19 cellular contexts compared by ENCODE assay signal in genomic region chr19:17227798-17228367, GRCh38. TPM values are rescaled to one million over a fixed set of nuclear protein-coding genes. Genes with fewer than 3 reads are reported as not detected.
DNase-seq lines count a peak whose midpoint lies in the region; ATAC-seq and TF ChIP-seq lines count a peak whose summit lies in the region.
"Had no signal": no experiment of that assay in that cellular context is flagged by ENCODE, and none has a peak within 500 bp of the region (broad histone marks: within the 10 kb centered on the region; RNA-seq: fewer than 3 reads in every experiment).

No MANE protein-coding gene starts in this region.

- no peaks in the 10 kb centered on the region for H3K9me3 ChIP-seq in endodermal cell (ENCODE audit: control insufficient read depth, low read length)
- no peaks in the 10 kb centered on the region for H3K9me3 ChIP-seq in ovary
- H3K9me3 ChIP-seq: pancreas had no signal

- H3K27me3 ChIP-seq in endodermal cell (ENCODE audit: control insufficient read depth, insufficient read depth, low read length, poor library complexity, severe bottlenecking), result no peaks in the 10 kb centered on the region
- H3K27me3 ChIP-seq in ovary, result no peaks in the 10 kb centered on the region
- H3K27me3 ChIP-seq: pancreas had no signal

- no peak for ATAC-seq in GM19351 (IDR thresholded peaks at IDR 0.05; ENCODE audit: unreplicated experiment)
- ATAC-seq: CD8-positive, alpha-beta T cell had no signal

- H3K27ac Mint-ChIP-seq in HFFc6 (no peak overlapping the region), endodermal cell (no peak overlapping the region)
- H3K27ac Mint-ChIP-seq: CD8-positive, alpha-beta T cell had no signal

- no peak overlapping the region for H3K9ac ChIP-seq in endodermal cell (ENCODE audit: extremely low read depth, low read length, poor library complexity, severe bottlenecking)

- peaks cover 7% of the 10 kb centered on the region for H3K4me1 Mint-ChIP-seq in HFFc6 (ENCODE audit: low read depth)
- H3K4me1 Mint-ChIP-seq in endodermal cell, result no peaks in the 10 kb centered on the region

- DNase-seq in DMS53 (lab: John Stamatoyannopoulos, UW) (peak; percentile 28), DMS53 treated with DMSO at 0.1 percent for 48 hours (lab: John Stamatoyannopoulos, UW; ENCODE audit: unreplicated experiment) (no peak), HFFc6 (no peak), endodermal cell (no peak), ovary (peak in 3 of 5 donors; percentile 44 to 60 (median 48)), cerebellum (ENCODE audit: low spot score) (no peak)
- no peak for DNase-seq in stimulated activated CD4-positive, alpha-beta T cell treated with anti-CD3 and anti-CD28 coated beads, Interleukin-2, amount 100 ng/mL, for 48 hours
- DNase-seq: activated CD4-positive, alpha-beta T cell treated with anti-CD3 and anti-CD28 coated beads for 1 hour; CD8-positive, alpha-beta T cell; midbrain; NCI-H1694; NCI-H526; RPMI8226; T-helper 1 cell had no signal

- 73 to 82% methylated on average over 13 of the region's 13 CpGs for WGBS in endodermal cell (ENCODE audit: insufficient coverage in 1 of 2, insufficient read length in 1 of 2), 2 experiments
- 65 to 71% (median 66%) methylated on average over 13 of the region's 13 CpGs for WGBS in ovary, 3 donors

- H3K4me1 ChIP-seq in endodermal cell (ENCODE audit: control insufficient read depth, insufficient read depth, low read length) (no peaks in the 10 kb centered on the region), ovary (ENCODE audit: insufficient read depth) (peaks cover 3% of the 10 kb centered on the region)
- H3K4me1 ChIP-seq: pancreas had no signal

- H3K27me3 Mint-ChIP-seq in HFFc6 (ENCODE audit: insufficient read depth), result peaks cover 4% of the 10 kb centered on the region
- no peaks in the 10 kb centered on the region for H3K27me3 Mint-ChIP-seq in endodermal cell (ENCODE audit: insufficient read depth)
- H3K27me3 Mint-ChIP-seq: central memory CD8-positive, alpha-beta T cell had no signal

- H3K4me3 Mint-ChIP-seq in HFFc6 (peak overlapping the region; percentile 26; the same call in 1 of the 2 replicates), endodermal cell (peak overlapping the region; percentile 71)

- H3K9me3 Mint-ChIP-seq in HFFc6, result no peaks in the 10 kb centered on the region
- no peaks in the 10 kb centered on the region for H3K9me3 Mint-ChIP-seq in endodermal cell
- H3K9me3 Mint-ChIP-seq: CD8-positive, alpha-beta T cell; central memory CD8-positive, alpha-beta T cell had no signal

- H3K36me3 Mint-ChIP-seq in HFFc6 (ENCODE audit: low read depth) (peaks cover 9% of the 10 kb centered on the region), endodermal cell (ENCODE audit: low read depth) (peaks cover 22% of the 10 kb centered on the region)

- TF ChIP-seq CTCF in HFFc6 (IDR thresholded peaks at IDR 0.05) (no peak), endodermal cell (conservative IDR thresholded peaks at IDR 0.05) (no peak), ovary (IDR thresholded peaks at IDR 0.05) (no peak)

- H3K36me3 ChIP-seq in endodermal cell (ENCODE audit: control insufficient read depth, insufficient read depth, low read length) (peaks cover 23% of the 10 kb centered on the region), ovary (no peaks in the 10 kb centered on the region)

- intact Hi-C loops in ovary (cut with DNase I), result no loop called here

- no peak for TF ChIP-seq POLR2A in ovary (IDR thresholded peaks at IDR 0.05)

- H3K4me3 ChIP-seq in endodermal cell (ENCODE audit: low read length), result no peak overlapping the region
- no peak overlapping the region for H3K4me3 ChIP-seq in ovary

- H3K27ac ChIP-seq in endodermal cell (ENCODE audit: low read depth, low read length) (no peak overlapping the region), ovary (peak overlapping the region in 1 of 2 donors; percentile 23)

- no peak for TF ChIP-seq EP300 in ovary (IDR thresholded peaks at IDR 0.05)

RNA-seq across cellular contexts. Expression of gene OCEL1, which starts 1.9 kb away (rescaled TPM):
- total RNA-seq in HFFc6 (2021; fragmentation: NEBNext Ultra II Directional; extraction: Animal tissue kit (Norgen Biotek cat#: 25700)), result 10 to 100 TPM; 13.0 to 20.3 (median 17.4) TPM
- 10 to 100 TPM; 23.1 to 29.1 TPM for total RNA-seq in endodermal cell
- polyA plus RNA-seq in endodermal cell (2013, experiment 1 of 2), result 16.5 TPM
- polyA plus RNA-seq in endodermal cell (2013, experiment 2 of 2), result 15.0 TPM
- 10 to 100 TPM in 6 of 7 donors, 1 to 10 TPM in 1; 6.4 to 39.8 (median 20.3) TPM for total RNA-seq in ovary
- 10 to 100 TPM; 16.7 to 18.6 TPM for polyA plus RNA-seq in ovary
- 2.4 TPM for total RNA-seq in cerebellum

RNA-seq across cellular contexts. Expression of gene USE1, which starts 12.7 kb away (rescaled TPM):
- 10 to 100 TPM; 23.5 to 29.3 (median 25.7) TPM for total RNA-seq in HFFc6 (2021; fragmentation: NEBNext Ultra II Directional; extraction: Animal tissue kit (Norgen Biotek cat#: 25700))
- total RNA-seq in endodermal cell, result 10 to 100 TPM; 17.4 to 18.4 TPM
- 20.4 TPM for polyA plus RNA-seq in endodermal cell (2013, experiment 1 of 2)
- polyA plus RNA-seq in endodermal cell (2013, experiment 2 of 2), result 16.8 TPM
- 10 to 100 TPM; 23.8 to 42.1 (median 30.9) TPM for total RNA-seq in ovary
- polyA plus RNA-seq in ovary, result 10 to 100 TPM; 15.8 to 50.3 TPM
- 10.9 TPM for total RNA-seq in cerebellum

RNA-seq across cellular contexts. Expression of gene NR2F6, which starts 17.8 kb away (rescaled TPM):
- 10 to 100 TPM; 46.1 to 61.9 (median 49.3) TPM for total RNA-seq in HFFc6 (2021; fragmentation: NEBNext Ultra II Directional; extraction: Animal tissue kit (Norgen Biotek cat#: 25700))
- total RNA-seq in endodermal cell, result 100 to 1,000 TPM; 103 to 107 TPM
- 59.2 TPM for polyA plus RNA-seq in endodermal cell (2013, experiment 1 of 2)
- 54.2 TPM for polyA plus RNA-seq in endodermal cell (2013, experiment 2 of 2)
- 10 to 100 TPM; 21.5 to 46.4 (median 28.4) TPM for total RNA-seq in ovary
- 10 to 100 TPM in 1 of 2 donors, 1 to 10 TPM in 1; 3.7 to 10.5 TPM for polyA plus RNA-seq in ovary
- 9.4 TPM for total RNA-seq in cerebellum

RNA-seq across cellular contexts. Expression of gene USHBP1, which starts 36.7 kb away (rescaled TPM):
- not detected for total RNA-seq in HFFc6 (2021; fragmentation: NEBNext Ultra II Directional; extraction: Animal tissue kit (Norgen Biotek cat#: 25700))
- 1 to 10 TPM; 3.8 to 6.2 TPM for total RNA-seq in endodermal cell
- 1.2 TPM for polyA plus RNA-seq in endodermal cell (2013, experiment 1 of 2)
- 1.2 TPM for polyA plus RNA-seq in endodermal cell (2013, experiment 2 of 2)
- 1 to 10 TPM; 1.5 to 7.0 (median 2.0) TPM for total RNA-seq in ovary
- polyA plus RNA-seq in ovary, result 1 to 10 TPM; 1.1 to 8.9 TPM
- total RNA-seq in cerebellum, result 1.2 TPM
- total RNA-seq: A172; CD8-positive, alpha-beta T cell; smooth muscle cell had no signal
- polyA plus RNA-seq: smooth muscle cell had no signal

RNA-seq across cellular contexts. Expression of gene BABAM1, which starts 39.4 kb away (rescaled TPM):
- 100 to 1,000 TPM; 105 to 128 (median 120) TPM for total RNA-seq in HFFc6 (2021; fragmentation: NEBNext Ultra II Directional; extraction: Animal tissue kit (Norgen Biotek cat#: 25700))
- 100 to 1,000 TPM; 136 to 151 TPM for total RNA-seq in endodermal cell
- 92.0 TPM for polyA plus RNA-seq in endodermal cell (2013, experiment 1 of 2)
- polyA plus RNA-seq in endodermal cell (2013, experiment 2 of 2), result 81.9 TPM
- total RNA-seq in ovary, result 10 to 100 TPM; 37.4 to 74.8 (median 57.8) TPM
- 10 to 100 TPM; 62.6 to 99.1 TPM for polyA plus RNA-seq in ovary
- total RNA-seq in cerebellum, result 38.1 TPM

Comparison
In these comparisons a context has a peak if more than half of its experiments do, and no peak if none do; other contexts are left out.
1. DNase-seq: peak in DMS53 (single experiment) and ovary (3 of 5); none in DMS53 treated with DMSO at 0.1 percent for 48 hours (single experiment), HFFc6 (single experiment), endodermal cell (single experiment), stimulated activated CD4-positive, alpha-beta T cell treated with anti-CD3 and anti-CD28 coated beads, Interleukin-2, amount 100 ng/mL, for 48 hours (0 of 2) and cerebellum (single experiment).